Comparison of ENCODE assay signal across 8 cellular contexts in the genomic region with DNA sequence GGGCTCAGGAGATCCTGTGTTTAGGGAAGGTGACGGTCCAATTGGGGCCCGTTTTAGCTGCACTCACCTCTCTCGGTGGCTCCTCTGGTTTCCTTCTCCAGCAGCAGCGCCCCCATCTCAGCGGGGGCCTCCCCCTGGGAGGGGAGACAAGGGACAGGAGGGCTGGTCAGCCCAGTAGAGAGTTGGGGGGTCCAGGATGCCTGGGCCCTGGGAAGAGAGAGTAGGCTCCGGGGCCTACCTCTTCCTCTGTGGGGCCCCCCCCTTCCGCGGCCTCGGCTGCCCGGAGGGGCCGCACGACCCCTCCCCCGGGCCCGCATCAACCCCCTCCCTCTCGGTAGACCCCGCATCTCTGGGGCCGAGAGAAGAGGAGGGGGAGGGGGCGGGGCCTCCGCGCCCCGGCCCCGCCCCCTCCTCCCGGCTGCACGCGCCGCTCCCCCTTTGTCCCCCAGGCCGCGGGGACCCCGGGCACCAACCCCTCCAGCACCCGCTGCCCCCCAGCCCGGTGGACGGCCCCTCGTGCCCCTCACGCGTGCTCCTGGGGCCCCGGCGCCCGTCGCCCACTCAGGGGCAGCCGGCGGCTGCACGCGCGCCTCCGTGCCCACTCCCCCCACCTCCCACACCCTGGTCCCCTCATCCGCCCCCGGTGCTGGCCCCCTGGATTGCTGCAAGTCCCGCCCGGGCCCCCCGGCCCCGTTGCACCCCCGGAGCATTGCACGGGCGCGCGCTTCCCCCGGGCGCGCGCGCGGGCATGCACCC. TPM values are rescaled to one million over a fixed set of nuclear protein-coding genes. Genes with fewer than 3 reads are reported as not detected.
A peak's percentile ranks its signal among the peaks of the same experiment; 100 is the strongest.
DNase-seq lines count a peak whose midpoint lies in the region; ATAC-seq and TF ChIP-seq lines count a peak whose summit lies in the region.

No MANE protein-coding gene starts in this region.

- peaks cover 24% of the 10 kb centered on the region for H3K79me1 ChIP-seq in mesenchymal stem cell (replicated peaks; ENCODE audit: low read length, poor library complexity, severe bottlenecking)

- H3K4me2 ChIP-seq in BLaER1: peak overlapping the region; percentile 91
- peak overlapping the region; percentile 55 for H3K4me2 ChIP-seq in mesenchymal stem cell (ENCODE audit: low read length, poor library complexity, severe bottlenecking)

- H3K4me1 ChIP-seq in BLaER1 (peaks cover 53% of the 10 kb centered on the region), HUES6 (ENCODE audit: control insufficient read depth, insufficient read depth, low read length) (peaks cover 5% of the 10 kb centered on the region; the same call in 1 of the 2 replicates), mesenchymal stem cell (ENCODE audit: control insufficient read depth, insufficient read depth, low read depth, low read length) (peaks cover 27% of the 10 kb centered on the region), urinary bladder (ENCODE audit: insufficient read depth) (no peaks in the 10 kb centered on the region)

- ATAC-seq in HG03571 (IDR thresholded peaks at IDR 0.05; ENCODE audit: unreplicated experiment): no peak

- H3K18ac ChIP-seq in mesenchymal stem cell (ENCODE audit: low read depth in 1 of 2, low read length in 2 of 2): peak overlapping the region in 1 of 2 experiments; percentile 83

- WGBS in mesenchymal stem cell: 1% methylated on average over 17 of the region's 62 CpGs
- WGBS in urinary bladder: under 1% methylated on average over 59 of the region's 62 CpGs

- H4K8ac ChIP-seq in mesenchymal stem cell (ENCODE audit: low read length): peak overlapping the region; percentile 56

- TF ChIP-seq CTCF in brain microvascular endothelial cell (IDR thresholded peaks at IDR 0.05; ENCODE audit: low read depth, low read length, missing control alignments): no peak

- peak overlapping the region; percentile 67 for H2BK120ac ChIP-seq in mesenchymal stem cell (ENCODE audit: low read depth, low read length)

- H2BK5ac ChIP-seq in mesenchymal stem cell (ENCODE audit: low read depth, low read length, poor library complexity, severe bottlenecking): no peak overlapping the region

- no peak overlapping the region for H2AK5ac ChIP-seq in mesenchymal stem cell (ENCODE audit: low read length, severe bottlenecking)

- peak overlapping the region; percentile 60 for H2BK15ac ChIP-seq in mesenchymal stem cell (ENCODE audit: low read depth, poor library complexity, severe bottlenecking)

- no peaks in the 10 kb centered on the region for H3K27me3 ChIP-seq in BLaER1
- no peaks in the 10 kb centered on the region for H3K27me3 ChIP-seq in HUES6 (ENCODE audit: control insufficient read depth, insufficient read depth, low read length)
- no peaks in the 10 kb centered on the region for H3K27me3 ChIP-seq in brain microvascular endothelial cell (replicated peaks)
- H3K27me3 ChIP-seq in mesenchymal stem cell (ENCODE audit: control insufficient read depth in 1 of 2, insufficient read depth in 1 of 2, low read length in 2 of 2): no peaks in the 10 kb centered on the region

- peaks cover 44% of the 10 kb centered on the region for H3K36me3 ChIP-seq in BLaER1
- peaks cover 38% of the 10 kb centered on the region for H3K36me3 ChIP-seq in HUES6 (ENCODE audit: control insufficient read depth, insufficient read depth, low read length)
- H3K36me3 ChIP-seq in brain microvascular endothelial cell (replicated peaks): peaks cover 10% of the 10 kb centered on the region
- peaks cover 33 to 43% of the 10 kb centered on the region in 2 experiments for H3K36me3 ChIP-seq in mesenchymal stem cell (ENCODE audit: control insufficient read depth in 1 of 2, insufficient read depth in 2 of 2, low read depth in 1 of 2, low read length in 2 of 2)
- H3K36me3 ChIP-seq in urinary bladder (ENCODE audit: insufficient read depth): no peaks in the 10 kb centered on the region

- peak overlapping the region in 1 of 2 experiments; percentile 42 for H2BK12ac ChIP-seq in mesenchymal stem cell (ENCODE audit: low read length in 2 of 2)

- no peaks in the 10 kb centered on the region for H3K9me3 ChIP-seq in BLaER1
- no peaks in the 10 kb centered on the region for H3K9me3 ChIP-seq in HUES6 (ENCODE audit: control insufficient read depth, insufficient read depth, low read depth, low read length)
- H3K9me3 ChIP-seq in mesenchymal stem cell (ENCODE audit: control insufficient read depth, low read length): no peaks in the 10 kb centered on the region

- H3K4ac ChIP-seq in mesenchymal stem cell (ENCODE audit: low read depth in 1 of 2, low read length in 2 of 2): peak overlapping the region; percentile 5 to 79

- peak overlapping the region; percentile 86 for H3K4me3 ChIP-seq in BLaER1
- H3K4me3 ChIP-seq in HUES6 (ENCODE audit: low read depth, low read length): peak overlapping the region; percentile 89
- H3K4me3 ChIP-seq in brain microvascular endothelial cell (ENCODE audit: low read depth, low read length): peak overlapping the region; percentile 89
- H3K4me3 ChIP-seq in mesenchymal stem cell (ENCODE audit: insufficient read depth in 1 of 2, low read depth in 1 of 2, low read length in 2 of 2): peak overlapping the region; percentile 93 to 96
- peak overlapping the region; percentile 99 for H3K4me3 ChIP-seq in urinary bladder (ENCODE audit: low read depth, low read length)

- peak overlapping the region; percentile 80 for H2AFZ ChIP-seq in mesenchymal stem cell (ENCODE audit: low read depth, low read length)

- in situ Hi-C loops in brain microvascular endothelial cell (cut with HindIII; ENCODE audit: low pct_ligation_motif_present, low sequenced_read_pairs): no loop called here

- H3K27ac ChIP-seq in BLaER1 (peak overlapping the region; percentile 83), HUES6 (ENCODE audit: low read depth, low read length) (peak overlapping the region; percentile 71; the same call in 1 of the 2 replicates), brain microvascular endothelial cell (no peak overlapping the region), mesenchymal stem cell (ENCODE audit: low read length, poor library complexity, severe bottlenecking) (no peak overlapping the region), urinary bladder (ENCODE audit: low read depth) (peak overlapping the region; percentile 67)

- no peak overlapping the region for H3K23ac ChIP-seq in mesenchymal stem cell (ENCODE audit: low read length in 2 of 2)

- DNase-seq in brain microvascular endothelial cell: no peak
- DNase-seq in mesenchymal stem cell: no peak
- no peak for DNase-seq in OCI-M2 (lab: John Stamatoyannopoulos, UW; ENCODE audit: unreplicated experiment)
- no peak for DNase-seq in NOMO-1 treated with dmso at 0.1 percent for 144 hours (lab: John Stamatoyannopoulos, UW; ENCODE audit: unreplicated experiment)

- H3K9ac ChIP-seq in BLaER1 (peak overlapping the region; percentile 87), HUES6 (ENCODE audit: low read length) (peak overlapping the region; percentile 69), mesenchymal stem cell (ENCODE audit: low read length) (peak overlapping the region; percentile 92)

- peak overlapping the region in 1 of 2 experiments; percentile 82 for H3K14ac ChIP-seq in mesenchymal stem cell (ENCODE audit: low read length in 2 of 2)

- H4K20me1 ChIP-seq in BLaER1: peaks cover 19% of the 10 kb centered on the region

- H4K91ac ChIP-seq in mesenchymal stem cell (ENCODE audit: low read length): no peak overlapping the region

RNA-seq across cellular contexts. Expression of a gene that starts 0.5 kb away (rescaled TPM):
- polyA plus RNA-seq in mesenchymal stem cell (2013, experiment 1 of 2): 34.5 TPM
- 33.2 TPM for polyA plus RNA-seq in mesenchymal stem cell (2013, experiment 2 of 2)
- 33.1 TPM for total RNA-seq in urinary bladder
- polyA plus RNA-seq in urinary bladder: 45.5 TPM

RNA-seq across cellular contexts. Expression of a gene that starts 4.9 kb away (rescaled TPM):
- polyA plus RNA-seq in mesenchymal stem cell (2013, experiment 1 of 2): 2.8 TPM
- polyA plus RNA-seq in mesenchymal stem cell (2013, experiment 2 of 2): 2.8 TPM
- 4.8 TPM for total RNA-seq in urinary bladder
- polyA plus RNA-seq in urinary bladder: 10.1 TPM

RNA-seq across cellular contexts. Expression of a gene that starts 18.2 kb away (rescaled TPM):
- 0.03 TPM for polyA plus RNA-seq in mesenchymal stem cell (2013, experiment 1 of 2)
- polyA plus RNA-seq in mesenchymal stem cell (2013, experiment 2 of 2): not detected
- total RNA-seq in urinary bladder: 3.3 TPM
- polyA plus RNA-seq in urinary bladder: 4.2 TPM

RNA-seq across cellular contexts. Expression of a gene that starts 30.5 kb away (rescaled TPM):
- polyA plus RNA-seq in mesenchymal stem cell (2013, experiment 1 of 2): 1.1 TPM
- 1.3 TPM for polyA plus RNA-seq in mesenchymal stem cell (2013, experiment 2 of 2)
- 4.0 TPM for total RNA-seq in urinary bladder
- 10.0 TPM for polyA plus RNA-seq in urinary bladder

RNA-seq across cellular contexts. Expression of a gene that starts 34.4 kb away (rescaled TPM):
- 140 TPM for polyA plus RNA-seq in mesenchymal stem cell (2013, experiment 1 of 2)
- 145 TPM for polyA plus RNA-seq in mesenchymal stem cell (2013, experiment 2 of 2)
- total RNA-seq in urinary bladder: 18.4 TPM
- polyA plus RNA-seq in urinary bladder: 52.1 TPM

Comparison
In these comparisons a context has a peak if more than half of its experiments do, and no peak if none do; other contexts are left out.
1. H3K27ac ChIP-seq: peak in BLaER1 (single experiment), HUES6 (single experiment) and urinary bladder (single experiment); none in brain microvascular endothelial cell (single experiment) and mesenchymal stem cell (single experiment).
2. Peak in every context shown above with its lines, with median percentiles within 50 percentile points of each other: H3K4me3 ChIP-seq and H3K9ac ChIP-seq.